17 cellular contexts compared by ENCODE assay signal in genomic region chr15:100103828-100104227, GRCh38.
A peak's percentile ranks its signal among the peaks of the same experiment; 100 is the strongest.
DNase-seq lines count a peak whose midpoint lies in the region; ATAC-seq and TF ChIP-seq lines count a peak whose summit lies in the region.
"Had no signal": no experiment of that assay in that cellular context is flagged by ENCODE, and none has a peak within 500 bp of the region (broad histone marks: within the 10 kb centered on the region; RNA-seq: fewer than 3 reads in every experiment).

No MANE protein-coding gene starts in this region.

- H3K27me3 ChIP-seq in testis (no peaks in the 10 kb centered on the region), vagina (no peaks in the 10 kb centered on the region)

- WGBS in testis, 2 donors = 95 to 96% methylated on average over 6 of the region's 6 CpGs

- intact Hi-C loops in testis (cut with DNase I; ENCODE audit: low total_unique reads) = no loop called here
- intact Hi-C loops in vagina (cut with DNase I) = no loop called here

- H3K4me3 ChIP-seq in epithelial cell of esophagus (ENCODE audit: low read length) = no peak overlapping the region
- no peak overlapping the region for H3K4me3 ChIP-seq in testis
- no peak overlapping the region for H3K4me3 ChIP-seq in vagina
- H3K4me3 ChIP-seq: BLaER1 treated with 17β-estradiol and CSF1 and Interleukin-3, amounts not matched to agents 10 nM and 100 nM; GM12878; GM23338 had no signal

- no peak overlapping the region for H3K27ac ChIP-seq in testis
- peak overlapping the region; percentile 4 for H3K27ac ChIP-seq in vagina
- H3K27ac ChIP-seq: BLaER1 treated with 17β-estradiol and CSF1 and Interleukin-3, amounts not matched to agents 10 nM and 100 nM had no signal

- TF ChIP-seq POLR2A in testis (IDR thresholded peaks at IDR 0.05) = no peak
- no peak for TF ChIP-seq POLR2A in vagina (IDR thresholded peaks at IDR 0.05)

- H3K36me3 ChIP-seq in testis (ENCODE audit: low read depth, missing control alignments) = no peaks in the 10 kb centered on the region
- no peaks in the 10 kb centered on the region for H3K36me3 ChIP-seq in vagina

- peaks cover 2% of the 10 kb centered on the region for H3K4me1 ChIP-seq in testis
- H3K4me1 ChIP-seq in vagina = peaks cover 14% of the 10 kb centered on the region

- no peak for ATAC-seq in GM21360 (IDR thresholded peaks at IDR 0.05; ENCODE audit: unreplicated experiment)
- ATAC-seq: GM12878, GM23338 had no signal

- TF ChIP-seq CTCF in epithelial cell of esophagus (IDR thresholded peaks at IDR 0.05; ENCODE audit: insufficient read depth, low read depth, low read length, missing control alignments) (no peak), testis (IDR thresholded peaks at IDR 0.05) (no peak), vagina (IDR thresholded peaks at IDR 0.05) (no peak)

- H3K9me3 ChIP-seq in testis (no peaks in the 10 kb centered on the region), vagina (no peaks in the 10 kb centered on the region)

- DNase-seq in activated effector memory CD4-positive, alpha-beta T cell treated with anti-CD3 and anti-CD28 coated beads, Interleukin-2, amount 50 U/mL, for 16 hours = peak; percentile 24
- no peak for DNase-seq in activated effector memory CD4-positive, alpha-beta T cell treated with Interleukin-2 at 50 U/mL for 16 hours
- DNase-seq in epithelial cell of esophagus (ENCODE audit: low read depth) = peak; percentile 4
- peak; percentile 4 for DNase-seq in testis
- DNase-seq in vagina (ENCODE audit: extremely low spot score in 2 of 2) = no peak
- DNase-seq in NCI-H1417 (lab: John Stamatoyannopoulos, UW) = no peak
- DNase-seq: CD8-positive, alpha-beta memory T cell; COR-L47; DMS 273 treated with DMSO at 0.1 percent for 48 hours; DMS53; DND-41; EL; HCEC 1CT had no signal

Comparison
In these comparisons a context has a peak if more than half of its experiments do, and no peak if none do; other contexts are left out.
1. DNase-seq: peak in activated effector memory CD4-positive, alpha-beta T cell treated with anti-CD3 and anti-CD28 coated beads, Interleukin-2, amount 50 U/mL, for 16 hours (single experiment), epithelial cell of esophagus (single experiment) and testis (single experiment); none in activated effector memory CD4-positive, alpha-beta T cell treated with Interleukin-2 at 50 U/mL for 16 hours (single experiment), vagina (0 of 2) and NCI-H1417 (0 of 3).